ENCODE assay signal across 7 cellular contexts in genomic region chr22:42128776-42129694, GRCh38. TPM values are rescaled to one million over a fixed set of nuclear protein-coding genes. Genes with fewer than 3 reads are reported as not detected.
A peak's percentile ranks its signal among the peaks of the same experiment; 100 is the strongest.
DNase-seq lines count a peak whose midpoint lies in the region; ATAC-seq and TF ChIP-seq lines count a peak whose summit lies in the region.
"Not testable (repeated sequence)": the region's sequence is repeated elsewhere in the genome, so short reads cannot be mapped to it uniquely, and the experiment has no call there.

No MANE protein-coding gene starts in this region.

- not testable (repeated sequence) for H3K4me1 ChIP-seq in GM23338 (ENCODE audit: insufficient read depth); duodenal mucosa (ENCODE audit: control insufficient read depth in 1 of 2, insufficient read depth in 2 of 2, low read length in 2 of 2); left lung; psoas muscle

- not testable (repeated sequence) for H3K9me2 ChIP-seq in GM23338 (ENCODE audit: insufficient read depth)

- not testable (repeated sequence) for H3K4me1 Mint-ChIP-seq in GM23338, T-helper 17 cell

- H3K79me2 ChIP-seq in GM23338 (replicated peaks; ENCODE audit: insufficient read depth): not testable (repeated sequence)

- not testable (repeated sequence) for H3K4me2 ChIP-seq in GM23338

- H3F3A ChIP-seq in GM23338 (replicated peaks; ENCODE audit: low read depth): not testable (repeated sequence)

- H3K9ac ChIP-seq in duodenal mucosa (ENCODE audit: low read depth in 1 of 2, low read length in 2 of 2): peak overlapping the region; percentile 18 to 66

- not testable (repeated sequence) for H3K36me3 Mint-ChIP-seq in GM23338 (ENCODE audit: low read depth); T-helper 17 cell (ENCODE audit: low read depth)

- not testable (repeated sequence) for H3K27me3 ChIP-seq in GM23338 (ENCODE audit: insufficient read depth); duodenal mucosa (ENCODE audit: control insufficient read depth in 1 of 2, insufficient read depth in 2 of 2, low read length in 2 of 2); left lung; psoas muscle (ENCODE audit: insufficient read depth in 3 of 3, low read length in 2 of 3)

- TF ChIP-seq CTCF in GM23338 (conservative IDR thresholded peaks at IDR 0.05; ENCODE audit: low read depth in 2 of 2); left lung (IDR thresholded peaks at IDR 0.05); psoas muscle (IDR thresholded peaks at IDR 0.05): not testable (repeated sequence)

- not testable (repeated sequence) for H4K20me1 ChIP-seq in GM23338 (replicated peaks; ENCODE audit: insufficient read depth)

- not testable (repeated sequence) for H3K36me3 ChIP-seq in GM23338 (ENCODE audit: insufficient read depth); duodenal mucosa (ENCODE audit: control insufficient read depth in 1 of 2, insufficient read depth in 2 of 2, low read length in 2 of 2); left lung; psoas muscle (ENCODE audit: insufficient read depth in 1 of 2, low read depth in 1 of 2)

- peak; percentile 52 for DNase-seq in GM23338 (ENCODE audit: low spot score)
- DNase-seq in NCI-H1417 (lab: John Stamatoyannopoulos, UW): peak in 2 of 3 experiments; percentile 1 to 28
- DNase-seq in NCI-H2196 treated with DMSO at 0.1 percent for 48 hours (lab: John Stamatoyannopoulos, UW; ENCODE audit: unreplicated experiment): peak; percentile 16
- not testable (repeated sequence) for DNase-seq in T-helper 17 cell, psoas muscle
- peak in 1 of 2 donors; percentile 79 for DNase-seq in left lung

- peaks cover 24% of the 10 kb centered on the region for H3K27me3 Mint-ChIP-seq in GM23338 (ENCODE audit: insufficient read depth, low read depth, poor library complexity)
- not testable (repeated sequence) for H3K27me3 Mint-ChIP-seq in T-helper 17 cell

- not testable (repeated sequence) for H3K4me3 ChIP-seq in GM23338, left lung, psoas muscle
- peak overlapping the region; percentile 55 to 68 for H3K4me3 ChIP-seq in duodenal mucosa (ENCODE audit: low read depth in 1 of 2, low read length in 2 of 2)

- not testable (repeated sequence) for H3K9me3 Mint-ChIP-seq in GM23338

- not testable (repeated sequence) for H3K4me3 Mint-ChIP-seq in GM23338
- peak overlapping the region; percentile 39 for H3K4me3 Mint-ChIP-seq in T-helper 17 cell

- not testable (repeated sequence) for H3K27ac ChIP-seq in GM23338 (ENCODE audit: low read depth); duodenal mucosa (ENCODE audit: low read depth, low read length); left lung; psoas muscle

- ATAC-seq in GM23338 (peak; percentile 55), left lung (peak; percentile 47), psoas muscle (peak; percentile 22 to 40 (median 34))
- not testable (repeated sequence) for ATAC-seq in T-helper 17 cell

- H3K27ac Mint-ChIP-seq in GM23338, T-helper 17 cell: not testable (repeated sequence)

- intact Hi-C loops in left lung (cut with DNase I); psoas muscle (cut with DNase I): not testable (repeated sequence)

- not testable (repeated sequence) for H2AFZ ChIP-seq in GM23338

- WGBS in psoas muscle, 3 donors: 56 to 69% (median 66%) methylated on average over 55 to 65 of the region's 65 CpGs

- not testable (repeated sequence) for H3K9me3 ChIP-seq in T-helper 17 cell (ENCODE audit: control insufficient read depth, low read length, poor library complexity, severe bottlenecking); duodenal mucosa (ENCODE audit: control insufficient read depth in 1 of 2, low read length in 2 of 2); left lung; psoas muscle

RNA-seq across cellular contexts. Expression of gene CYP2D6, which starts 1.6 kb away (rescaled TPM):
- total RNA-seq in GM23338 (2014; rRNA removed; shearing (Covaris generic)): 0.27 and 1.3 TPM in 2 replicates
- polyA plus RNA-seq in GM23338 (2016; fragmentation: Nextera tagmentation; extraction: Ambion mirVana): 0.56 and 1.2 TPM in 2 replicates
- 1 to 10 TPM; 5.9 to 9.6 TPM for total RNA-seq in T-helper 17 cell
- total RNA-seq in left lung: 1 to 10 TPM in 1 of 2 donors, under 1 TPM in 1; 0.96 to 1.1 TPM
- total RNA-seq in psoas muscle: under 1 TPM in 3 of 4 donors, not detected in 1; 0.13 to 0.44 (median 0.26) TPM
- polyA plus RNA-seq in psoas muscle: under 1 TPM; 0.03 to 0.23 (median 0.19) TPM

RNA-seq across cellular contexts. Expression of gene NDUFA6, which starts 38.5 kb away (rescaled TPM):
- 69.8 and 98.4 TPM in 2 replicates for total RNA-seq in GM23338 (2014; rRNA removed; shearing (Covaris generic))
- polyA plus RNA-seq in GM23338 (2016; fragmentation: Nextera tagmentation; extraction: Ambion mirVana): 428 and 433 TPM in 2 replicates
- total RNA-seq in T-helper 17 cell: 10 to 100 TPM; 47.6 to 59.1 TPM
- 10 to 100 TPM; 64.8 to 69.7 TPM for total RNA-seq in left lung
- 100 to 1,000 TPM; 149 to 181 (median 160) TPM for total RNA-seq in psoas muscle
- polyA plus RNA-seq in psoas muscle: 100 to 1,000 TPM; 242 to 253 (median 245) TPM

RNA-seq across cellular contexts. Expression of gene SMDT1, which starts 49.5 kb away (rescaled TPM):
- 4.9 and 5.2 TPM in 2 replicates for total RNA-seq in GM23338 (2014; rRNA removed; shearing (Covaris generic))
- polyA plus RNA-seq in GM23338 (2016; fragmentation: Nextera tagmentation; extraction: Ambion mirVana) (95.1 and 97.9 TPM in 2 replicates), psoas muscle (100 to 1,000 TPM; 117 to 198 (median 194) TPM)
- total RNA-seq in T-helper 17 cell (10 to 100 TPM; 43.7 to 96.1 TPM), left lung (10 to 100 TPM; 73.2 to 94.6 TPM), psoas muscle (100 to 1,000 TPM; 117 to 164 (median 129) TPM)

RNA-seq across cellular contexts. Expression of gene PHETA2, which starts 55.0 kb away (rescaled TPM):
- 5.9 and 7.6 TPM in 2 replicates for total RNA-seq in GM23338 (2014; rRNA removed; shearing (Covaris generic))
- 3.8 and 4.5 TPM in 2 replicates for polyA plus RNA-seq in GM23338 (2016; fragmentation: Nextera tagmentation; extraction: Ambion mirVana)
- total RNA-seq in T-helper 17 cell: 1 to 10 TPM in 1 of 2 donors, under 1 TPM in 1; 0.90 to 2.1 TPM
- 10 to 100 TPM; 18.7 to 20.4 TPM for total RNA-seq in left lung
- total RNA-seq in psoas muscle: 1 to 10 TPM; 1.4 to 2.4 (median 2.1) TPM
- polyA plus RNA-seq in psoas muscle: 1 to 10 TPM; 2.0 to 2.3 (median 2.2) TPM

RNA-seq across cellular contexts. Expression of gene NAGA, which starts 58.4 kb away (rescaled TPM):
- total RNA-seq in GM23338 (2014; rRNA removed; shearing (Covaris generic)): 17.8 and 21.4 TPM in 2 replicates
- 6.3 and 6.6 TPM in 2 replicates for polyA plus RNA-seq in GM23338 (2016; fragmentation: Nextera tagmentation; extraction: Ambion mirVana)
- total RNA-seq in T-helper 17 cell: 10 to 100 TPM in 1 of 2 donors, 1 to 10 TPM in 1; 9.1 to 10.6 TPM
- total RNA-seq in left lung: 10 to 100 TPM; 30.5 to 35.6 TPM
- total RNA-seq in psoas muscle: 1 to 10 TPM; 5.2 to 8.5 (median 7.7) TPM
- polyA plus RNA-seq in psoas muscle: 1 to 10 TPM; 5.3 to 7.3 (median 5.7) TPM
